8 cellular contexts compared by ENCODE assay signal in genomic region chr2:24824966-24825882, GRCh38. TPM values are rescaled to one million over a fixed set of nuclear protein-coding genes. Genes with fewer than 3 reads are reported as not detected.
DNase-seq lines count a peak whose midpoint lies in the region; TF ChIP-seq lines count a peak whose summit lies in the region.

No MANE protein-coding gene starts in this region.

- no peak overlapping the region for H4K8ac ChIP-seq in mesenchymal stem cell (ENCODE audit: low read length)

- no peak overlapping the region for H4K91ac ChIP-seq in mesenchymal stem cell (ENCODE audit: low read length)

- no peaks in the 10 kb centered on the region for H3K9me2 ChIP-seq in Loucy (replicated peaks; ENCODE audit: low read depth, low read length)

- H3K14ac ChIP-seq in mesenchymal stem cell (ENCODE audit: low read length in 2 of 2): no peak overlapping the region

- H2AFZ ChIP-seq in Loucy (ENCODE audit: low read length): no peak overlapping the region
- no peak overlapping the region for H2AFZ ChIP-seq in parathyroid adenoma
- H2AFZ ChIP-seq in mesenchymal stem cell (ENCODE audit: low read depth, low read length): no peak overlapping the region

- H2BK120ac ChIP-seq in mesenchymal stem cell (ENCODE audit: low read depth, low read length): no peak overlapping the region

- H3K4me3 ChIP-seq in Loucy (ENCODE audit: low read length, poor library complexity, severe bottlenecking) (no peak overlapping the region), brain microvascular endothelial cell (ENCODE audit: low read depth, low read length) (no peak overlapping the region), parathyroid adenoma (ENCODE audit: low read depth, low read length) (no peak overlapping the region), mesenchymal stem cell (ENCODE audit: insufficient read depth in 1 of 2, low read depth in 1 of 2, low read length in 2 of 2) (no peak overlapping the region)

- no peak overlapping the region for H2BK5ac ChIP-seq in mesenchymal stem cell (ENCODE audit: low read depth, low read length, poor library complexity, severe bottlenecking)

- DNase-seq in NCI-H82 (lab: John Stamatoyannopoulos, UW) (peak; percentile 60), NCI-H82 treated with DMSO at 0.1 percent for 48 hours (lab: John Stamatoyannopoulos, UW; ENCODE audit: unreplicated experiment) (no peak), brain microvascular endothelial cell (no peak), mesenchymal stem cell (no peak), NCI-H1092 (lab: John Stamatoyannopoulos, UW) (no peak), NCI-H2081 treated with DMSO at 0.1 percent for 48 hours (lab: John Stamatoyannopoulos, UW) (no peak)

- no peak overlapping the region for H3K23ac ChIP-seq in mesenchymal stem cell (ENCODE audit: low read length in 2 of 2)

- H3K4ac ChIP-seq in mesenchymal stem cell (ENCODE audit: low read depth in 1 of 2, low read length in 2 of 2): no peak overlapping the region

- H3F3A ChIP-seq in Loucy (ENCODE audit: low read depth): no peaks in the 10 kb centered on the region

- H2BK12ac ChIP-seq in mesenchymal stem cell (ENCODE audit: low read length in 2 of 2): no peak overlapping the region

- H3K36me3 ChIP-seq in Loucy (ENCODE audit: insufficient read depth, low read length) (peaks cover 54% of the 10 kb centered on the region; the same call in 1 of the 2 replicates), brain microvascular endothelial cell (replicated peaks) (no peaks in the 10 kb centered on the region), parathyroid adenoma (ENCODE audit: control insufficient read depth, insufficient read depth, low read length) (no peaks in the 10 kb centered on the region), mesenchymal stem cell (ENCODE audit: control insufficient read depth in 1 of 2, insufficient read depth in 2 of 2, low read depth in 1 of 2, low read length in 2 of 2) (peaks cover 23 to 51% of the 10 kb centered on the region in 2 experiments)

- peaks cover 22% of the 10 kb centered on the region for H3K79me1 ChIP-seq in mesenchymal stem cell (replicated peaks; ENCODE audit: low read length, poor library complexity, severe bottlenecking)

- H3K4me1 ChIP-seq in Loucy (ENCODE audit: insufficient read depth, low read length, poor library complexity, severe bottlenecking) (peaks cover 4% of the 10 kb centered on the region), parathyroid adenoma (peaks cover 8% of the 10 kb centered on the region), mesenchymal stem cell (ENCODE audit: control insufficient read depth, insufficient read depth, low read depth, low read length) (peaks cover 30% of the 10 kb centered on the region)

- no peak overlapping the region for H3K9ac ChIP-seq in Loucy (ENCODE audit: low read depth, low read length, poor library complexity, severe bottlenecking)
- no peak overlapping the region for H3K9ac ChIP-seq in parathyroid adenoma
- H3K9ac ChIP-seq in mesenchymal stem cell (ENCODE audit: low read length): no peak overlapping the region

- no peak overlapping the region for H3K27ac ChIP-seq in brain microvascular endothelial cell
- no peak overlapping the region for H3K27ac ChIP-seq in parathyroid adenoma
- no peak overlapping the region for H3K27ac ChIP-seq in mesenchymal stem cell (ENCODE audit: low read length, poor library complexity, severe bottlenecking)

- H2BK15ac ChIP-seq in mesenchymal stem cell (ENCODE audit: low read depth, poor library complexity, severe bottlenecking): no peak overlapping the region

- H4K20me1 ChIP-seq in Loucy (ENCODE audit: insufficient read depth, low read length, poor library complexity, severe bottlenecking): no peaks in the 10 kb centered on the region

- no peaks in the 10 kb centered on the region for H3K27me3 ChIP-seq in Loucy (ENCODE audit: insufficient read depth, low read length, poor library complexity, severe bottlenecking)
- H3K27me3 ChIP-seq in brain microvascular endothelial cell (replicated peaks): no peaks in the 10 kb centered on the region
- no peaks in the 10 kb centered on the region for H3K27me3 ChIP-seq in parathyroid adenoma (ENCODE audit: control insufficient read depth, insufficient read depth, low read length)
- H3K27me3 ChIP-seq in mesenchymal stem cell (ENCODE audit: control insufficient read depth in 1 of 2, insufficient read depth in 1 of 2, low read length in 2 of 2): no peaks in the 10 kb centered on the region

- no peaks in the 10 kb centered on the region for H3K9me3 ChIP-seq in Loucy (ENCODE audit: insufficient read depth, low read depth, low read length)
- no peaks in the 10 kb centered on the region for H3K9me3 ChIP-seq in parathyroid adenoma (ENCODE audit: control insufficient read depth, low read length)
- no peaks in the 10 kb centered on the region for H3K9me3 ChIP-seq in mesenchymal stem cell (ENCODE audit: control insufficient read depth, low read length)

- no peak overlapping the region for H3K4me2 ChIP-seq in Loucy (ENCODE audit: low read depth, low read length, poor library complexity, severe bottlenecking)
- no peak overlapping the region for H3K4me2 ChIP-seq in parathyroid adenoma (ENCODE audit: low read length)
- no peak overlapping the region for H3K4me2 ChIP-seq in mesenchymal stem cell (ENCODE audit: low read length, poor library complexity, severe bottlenecking)

- H2AK5ac ChIP-seq in mesenchymal stem cell (ENCODE audit: low read length, severe bottlenecking): no peak overlapping the region

- H3K79me2 ChIP-seq in Loucy (ENCODE audit: insufficient read depth, low read length): no peaks in the 10 kb centered on the region
- no peaks in the 10 kb centered on the region for H3K79me2 ChIP-seq in parathyroid adenoma

- in situ Hi-C loops in brain microvascular endothelial cell (cut with HindIII; ENCODE audit: low pct_ligation_motif_present, low sequenced_read_pairs): no loop called here

- no peak overlapping the region for H3K18ac ChIP-seq in mesenchymal stem cell (ENCODE audit: low read depth in 1 of 2, low read length in 2 of 2)

- WGBS in mesenchymal stem cell: 91% methylated on average over 8 of the region's 16 CpGs

- TF ChIP-seq CTCF in Loucy (conservative IDR thresholded peaks at IDR 0.05; ENCODE audit: low read length): peak; percentile 70
- TF ChIP-seq CTCF in brain microvascular endothelial cell (IDR thresholded peaks at IDR 0.05; ENCODE audit: low read depth, low read length, missing control alignments): peak; percentile 76
- TF ChIP-seq CTCF in parathyroid adenoma (IDR thresholded peaks at IDR 0.05): peak; percentile 9

RNA-seq across cellular contexts. Expression of gene CENPO, which starts 32.0 kb away (rescaled TPM):
- polyA plus RNA-seq in mesenchymal stem cell (2013, experiment 1 of 2): 9.8 TPM
- polyA plus RNA-seq in mesenchymal stem cell (2013, experiment 2 of 2): 10.4 TPM

RNA-seq across cellular contexts. Expression of gene PTRHD1, which starts 32.0 kb away (rescaled TPM):
- polyA plus RNA-seq in mesenchymal stem cell (2013, experiment 1 of 2): 66.3 TPM
- 75.4 TPM for polyA plus RNA-seq in mesenchymal stem cell (2013, experiment 2 of 2)

Comparison
In these comparisons a context has a peak if more than half of its experiments do, and no peak if none do; other contexts are left out.
1. CTCF ChIP-seq: peak in every context shown above with its lines; median percentile 76 in brain microvascular endothelial cell; 70 in Loucy; 9 in parathyroid adenoma.